9 cellular contexts compared by ENCODE assay signal in genomic region chr19:2607712-2608601, GRCh38.
DNase-seq lines count a peak whose midpoint lies in the region; ATAC-seq and TF ChIP-seq lines count a peak whose summit lies in the region.
"Had no signal": no experiment of that assay in that cellular context is flagged by ENCODE, and none has a peak within 500 bp of the region (broad histone marks: within the 10 kb centered on the region; RNA-seq: fewer than 3 reads in every experiment).

No MANE protein-coding gene starts in this region.

- H3K27ac ChIP-seq in coronary artery: no peak overlapping the region
- H3K27ac ChIP-seq: pancreas had no signal

- ATAC-seq in HG02610 (IDR thresholded peaks at IDR 0.05; ENCODE audit: unreplicated experiment): peak; percentile 42
- ATAC-seq: pancreas had no signal

- TF ChIP-seq CTCF in GM12864 (IDR thresholded peaks at IDR 0.05; ENCODE audit: low read depth, low read length, missing control alignments) (no peak), coronary artery (IDR thresholded peaks at IDR 0.05) (no peak)

- DNase-seq in GM12864 (ENCODE audit: low read depth): peak; percentile 94
- DNase-seq in activated CD4-positive, CD25-positive, alpha-beta regulatory T cell (lab: John Stamatoyannopoulos, UW): peak; percentile 35 to 77 (median 52)
- DNase-seq in coronary artery (ENCODE audit: low spot score): peak; percentile 75
- DNase-seq in stimulated activated CD8-positive, alpha-beta memory T cell treated with anti-CD3 and anti-CD28 coated beads, Interleukin-7, amount 100 ng/mL, for 24 hours (ENCODE audit: low read depth): peak; percentile 74
- DNase-seq in NCI-H1048 (lab: John Stamatoyannopoulos, UW): no peak
- no peak for DNase-seq in DMS153 (lab: John Stamatoyannopoulos, UW)
- no peak for DNase-seq in SKM-1 treated with dmso at 0.1 percent for 144 hours (lab: John Stamatoyannopoulos, UW; ENCODE audit: unreplicated experiment)

- H3K4me3 ChIP-seq in GM12864 (ENCODE audit: low read depth, low read length) (peak overlapping the region; percentile 64), coronary artery (no peak overlapping the region)
- H3K4me3 ChIP-seq: pancreas had no signal

Comparison
In these comparisons a context has a peak if more than half of its experiments do, and no peak if none do; other contexts are left out.
1. DNase-seq: peak in GM12864 (single experiment), activated CD4-positive, CD25-positive, alpha-beta regulatory T cell (4 of 4), coronary artery (single experiment) and stimulated activated CD8-positive, alpha-beta memory T cell treated with anti-CD3 and anti-CD28 coated beads, Interleukin-7, amount 100 ng/mL, for 24 hours (single experiment); none in NCI-H1048 (single experiment), DMS153 (single experiment) and SKM-1 treated with dmso at 0.1 percent for 144 hours (single experiment).